21 cellular contexts compared by ENCODE assay signal in genomic region chr14:61485670-61486069, GRCh38.
DNase-seq lines count a peak whose midpoint lies in the region; ATAC-seq and TF ChIP-seq lines count a peak whose summit lies in the region.
"Had no signal": no experiment of that assay in that cellular context is flagged by ENCODE, and none has a peak within 500 bp of the region (broad histone marks: within the 10 kb centered on the region; RNA-seq: fewer than 3 reads in every experiment).

No MANE protein-coding gene starts in this region.

- peaks cover 48% of the 10 kb centered on the region for H3K4me1 Mint-ChIP-seq in activated CD4-positive, alpha-beta T cell treated with anti-CD3 and anti-CD28 coated beads, Interleukin-2, amount 10 ng/mL, durations not matched to agents 7 days and 5 days
- peaks cover 51 to 77% (median 63%) of the 10 kb centered on the region in 3 donors for H3K4me1 Mint-ChIP-seq in CD8-positive, alpha-beta memory T cell
- peaks cover 81% of the 10 kb centered on the region for H3K4me1 Mint-ChIP-seq in activated naive CD8-positive, alpha-beta T cell (ENCODE audit: low read depth)

- no peak for DNase-seq in activated CD4-positive, alpha-beta T cell treated with anti-CD3 and anti-CD28 coated beads, Interleukin-2, amount 10 ng/mL, durations not matched to agents 7 days and 5 days
- no peak for DNase-seq in activated CD4-positive, alpha-beta T cell treated with anti-CD3 and anti-CD28 coated beads for 48 hours
- DNase-seq in CD8-positive, alpha-beta memory T cell = no peak
- DNase-seq in DMS153 (lab: John Stamatoyannopoulos, UW) (no peak), NCI-H1436 treated with DMSO at 0.1 percent for 48 hours (lab: John Stamatoyannopoulos, UW) (no peak)
- DNase-seq: EL, H9, heart right ventricle, left cardiac atrium, NCI-H1694 treated with DMSO at 0.1 percent for 48 hours, NCI-H2171 treated with DMSO at 0.1 percent for 48 hours, NCI-H524 treated with DMSO at 0.1 percent for 48 hours, nucleus accumbens, SHP77 treated with DMSO at 0.1 percent for 48 hours, substantia nigra had no signal

- no peak overlapping the region for H3K4me3 Mint-ChIP-seq in activated CD4-positive, alpha-beta T cell treated with anti-CD3 and anti-CD28 coated beads, Interleukin-2, amount 10 ng/mL, durations not matched to agents 7 days and 5 days
- peak overlapping the region in 1 of 7 donors; percentile 11 for H3K4me3 Mint-ChIP-seq in CD8-positive, alpha-beta memory T cell
- no peak overlapping the region for H3K4me3 Mint-ChIP-seq in activated naive CD8-positive, alpha-beta T cell
- H3K4me3 Mint-ChIP-seq: B cell, H9, memory B cell had no signal

- H3K27ac Mint-ChIP-seq in activated CD4-positive, alpha-beta T cell treated with anti-CD3 and anti-CD28 coated beads, Interleukin-2, amount 10 ng/mL, durations not matched to agents 7 days and 5 days = peak overlapping the region; percentile 68
- peak overlapping the region in 7 of 8 donors; percentile 29 to 91 (median 89) for H3K27ac Mint-ChIP-seq in CD8-positive, alpha-beta memory T cell
- H3K27ac Mint-ChIP-seq in activated naive CD8-positive, alpha-beta T cell = peak overlapping the region; percentile 81
- H3K27ac Mint-ChIP-seq: B cell, H9, memory B cell had no signal

- H3K27me3 ChIP-seq in CD8-positive, alpha-beta memory T cell (ENCODE audit: insufficient read depth, low read length, poor library complexity, severe bottlenecking) = no peaks in the 10 kb centered on the region
- no peaks in the 10 kb centered on the region for H3K27me3 ChIP-seq in neutrophil
- H3K27me3 ChIP-seq: heart right ventricle had no signal

- CTCF ChIA-PET in activated CD4-positive, alpha-beta T cell treated with anti-CD3 and anti-CD28 coated beads, Interleukin-2, amount 10 ng/mL, durations not matched to agents 7 days and 5 days (lab: Charles Lee) = no interaction called here
- CTCF ChIA-PET in CD8-positive, alpha-beta memory T cell (lab: Charles Lee) = no interaction called here

- no peak overlapping the region for H3K4me3 ChIP-seq in CD8-positive, alpha-beta memory T cell (ENCODE audit: low read length)
- H3K4me3 ChIP-seq in neutrophil (ENCODE audit: low read depth in 1 of 2, low read length in 1 of 2) = no peak overlapping the region
- H3K4me3 ChIP-seq: heart right ventricle had no signal

- POLR2A ChIA-PET in activated CD4-positive, alpha-beta T cell treated with anti-CD3 and anti-CD28 coated beads, Interleukin-2, amount 10 ng/mL, durations not matched to agents 7 days and 5 days (lab: Charles Lee) = no interaction called here
- POLR2A ChIA-PET in CD8-positive, alpha-beta memory T cell (lab: Charles Lee) = no interaction called here

- H3K9me3 ChIP-seq in CD8-positive, alpha-beta memory T cell (ENCODE audit: low read length) = no peaks in the 10 kb centered on the region
- no peaks in the 10 kb centered on the region for H3K9me3 ChIP-seq in neutrophil
- H3K9me3 ChIP-seq: heart right ventricle had no signal

- peaks cover 69% of the 10 kb centered on the region for H3K36me3 ChIP-seq in CD8-positive, alpha-beta memory T cell (ENCODE audit: insufficient read depth, low read length)
- H3K36me3 ChIP-seq in neutrophil = no peaks in the 10 kb centered on the region

- no peaks in the 10 kb centered on the region for H3K27me3 Mint-ChIP-seq in activated CD4-positive, alpha-beta T cell treated with anti-CD3 and anti-CD28 coated beads, Interleukin-2, amount 10 ng/mL, durations not matched to agents 7 days and 5 days
- peaks cover 0 to 4% of the 10 kb centered on the region in 2 donors for H3K27me3 Mint-ChIP-seq in CD8-positive, alpha-beta memory T cell
- H3K27me3 Mint-ChIP-seq in activated naive CD8-positive, alpha-beta T cell = no peaks in the 10 kb centered on the region
- H3K27me3 Mint-ChIP-seq: B cell, memory B cell had no signal

- H3K9me3 Mint-ChIP-seq in activated CD4-positive, alpha-beta T cell treated with anti-CD3 and anti-CD28 coated beads, Interleukin-2, amount 10 ng/mL, durations not matched to agents 7 days and 5 days = no peaks in the 10 kb centered on the region
- no peaks in the 10 kb centered on the region for H3K9me3 Mint-ChIP-seq in CD8-positive, alpha-beta memory T cell
- H3K9me3 Mint-ChIP-seq in activated naive CD8-positive, alpha-beta T cell (ENCODE audit: low read depth) = no peaks in the 10 kb centered on the region
- H3K9me3 Mint-ChIP-seq: H9, memory B cell had no signal

- ATAC-seq in HG03571 (IDR thresholded peaks at IDR 0.05; ENCODE audit: unreplicated experiment) = no peak
- ATAC-seq: heart right ventricle, left cardiac atrium, Panc1 had no signal

- TF ChIP-seq CTCF in neutrophil (IDR thresholded peaks at IDR 0.05) = no peak

- H3K36me3 Mint-ChIP-seq in activated CD4-positive, alpha-beta T cell treated with anti-CD3 and anti-CD28 coated beads, Interleukin-2, amount 10 ng/mL, durations not matched to agents 7 days and 5 days (ENCODE audit: low read depth) = peaks cover 87% of the 10 kb centered on the region
- H3K36me3 Mint-ChIP-seq in CD8-positive, alpha-beta memory T cell = peaks cover 3 to 65% (median 30%) of the 10 kb centered on the region in 3 donors
- H3K36me3 Mint-ChIP-seq in activated naive CD8-positive, alpha-beta T cell = peaks cover 30% of the 10 kb centered on the region
- H3K36me3 Mint-ChIP-seq: memory B cell had no signal

- H3K27ac ChIP-seq in CD8-positive, alpha-beta memory T cell (ENCODE audit: low read depth, low read length) = no peak overlapping the region
- H3K27ac ChIP-seq in neutrophil = peak overlapping the region; percentile 6

- peaks cover 25% of the 10 kb centered on the region for H3K4me1 ChIP-seq in CD8-positive, alpha-beta memory T cell (ENCODE audit: insufficient read depth, low read length)
- H3K4me1 ChIP-seq in neutrophil (ENCODE audit: control insufficient read depth in 1 of 2, insufficient read depth in 1 of 2, low read depth in 1 of 2, low read length in 1 of 2) = peaks cover 23 to 50% of the 10 kb centered on the region in 2 experiments
